In the genomic region with DNA sequence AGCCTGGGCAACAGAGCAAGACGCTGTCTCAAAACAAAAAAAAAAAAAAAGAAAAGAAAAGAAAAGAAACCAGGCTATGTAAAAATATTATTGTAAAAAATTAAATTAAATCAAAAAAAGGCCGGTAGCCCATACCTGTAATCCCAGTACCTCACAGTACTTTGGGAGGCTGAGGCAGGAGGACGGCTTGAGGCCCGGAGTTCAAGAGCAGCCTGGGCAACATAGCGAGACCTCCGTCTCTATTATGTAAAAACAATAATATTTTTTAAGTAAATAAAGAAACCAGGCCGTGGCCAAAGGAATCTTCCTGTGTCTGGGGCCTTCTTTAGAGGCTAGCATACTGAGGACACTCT, we compare ENCODE assay signal across 8 cellular contexts. TPM values are rescaled to one million over a fixed set of nuclear protein-coding genes. Genes with fewer than 3 reads are reported as not detected.
A peak's percentile ranks its signal among the peaks of the same experiment; 100 is the strongest.
DNase-seq lines count a peak whose midpoint lies in the region; ATAC-seq and TF ChIP-seq lines count a peak whose summit lies in the region.

No MANE protein-coding gene starts in this region.

- H3K36me3 Mint-ChIP-seq in activated CD4-positive, alpha-beta T cell treated with anti-CD3 and anti-CD28 coated beads for 36 hours (ENCODE audit: low read depth) = peaks cover 21% of the 10 kb centered on the region

- no peaks in the 10 kb centered on the region for H3K9me3 Mint-ChIP-seq in activated CD4-positive, alpha-beta T cell treated with anti-CD3 and anti-CD28 coated beads for 36 hours (ENCODE audit: low read depth)

- H3K27me3 Mint-ChIP-seq in activated CD4-positive, alpha-beta T cell treated with anti-CD3 and anti-CD28 coated beads for 36 hours = no peaks in the 10 kb centered on the region

- H3K27ac ChIP-seq in adrenal gland (peak overlapping the region; percentile 96 to 99 (median 99)), substantia nigra (ENCODE audit: low read depth, low read length, poor library complexity, severe bottlenecking) (peak overlapping the region; percentile 88)

- H3K27me3 ChIP-seq in adrenal gland (no peaks in the 10 kb centered on the region), kidney epithelial cell (ENCODE audit: control insufficient read depth, insufficient read depth, low read length) (no peaks in the 10 kb centered on the region)

- intact Hi-C loops in activated CD4-positive, alpha-beta T cell treated with anti-CD3 and anti-CD28 coated beads for 36 hours (cut with DNase I, micrococcal nuclease) = loop anchor here in 1 of 2 experiments (1.0 to 10.0 kb wide), 3 partner anchors 11 to 1176 kb away; a partner anchor contains a TSS
- intact Hi-C loops in adrenal gland (cut with DNase I) = no loop called here

- H3K4me3 Mint-ChIP-seq in activated CD4-positive, alpha-beta T cell treated with anti-CD3 and anti-CD28 coated beads for 36 hours = peak overlapping the region; percentile 97

- CTCF ChIA-PET in activated CD4-positive, alpha-beta T cell treated with anti-CD3 and anti-CD28 coated beads for 36 hours (lab: Charles Lee) = interaction anchor here (1.1 to 2.9 kb wide), 2 partner anchors 11 kb away, joined by 5 to 18 read pairs; no protein-coding TSS in a partner anchor

- peak overlapping the region in 2 of 4 donors; percentile 71 to 94 for H3K4me3 ChIP-seq in adrenal gland
- peak overlapping the region; percentile 91 for H3K4me3 ChIP-seq in kidney epithelial cell (ENCODE audit: low read depth, low read length)

- TF ChIP-seq POLR2A in adrenal gland (IDR thresholded peaks at IDR 0.05) = no peak

- no peak for ATAC-seq in activated CD4-positive, alpha-beta T cell treated with anti-CD3 and anti-CD28 coated beads for 36 hours
- ATAC-seq in GM21528 (IDR thresholded peaks at IDR 0.05; ENCODE audit: low FRiP score, unreplicated experiment) (no peak), GM18873 (IDR thresholded peaks at IDR 0.05; ENCODE audit: low FRiP score, unreplicated experiment) (no peak)

- peak overlapping the region; percentile 97 for H3K27ac Mint-ChIP-seq in activated CD4-positive, alpha-beta T cell treated with anti-CD3 and anti-CD28 coated beads for 36 hours

- POLR2A ChIA-PET in activated CD4-positive, alpha-beta T cell treated with anti-CD3 and anti-CD28 coated beads for 36 hours (lab: Charles Lee) = interaction anchor here (0.6 to 1.5 kb wide), 3 partner anchors 11 to 332 kb away, joined by 3 to 6 read pairs (median 4); a partner anchor contains a TSS

- peaks cover 26% of the 10 kb centered on the region for H3K4me1 Mint-ChIP-seq in activated CD4-positive, alpha-beta T cell treated with anti-CD3 and anti-CD28 coated beads for 36 hours

- H3K36me3 ChIP-seq in adrenal gland (replicated peaks in 1 of 2) (peaks cover 0 to 24% of the 10 kb centered on the region in 2 donors), kidney epithelial cell (ENCODE audit: control insufficient read depth, insufficient read depth, low read length) (peaks cover 4% of the 10 kb centered on the region)

- WGBS in adrenal gland, 4 donors = 57 to 63% (median 60%) methylated on average over 7 of the region's 7 CpGs

- H3K4me1 ChIP-seq in adrenal gland (replicated peaks in 1 of 2) = peaks cover 16 to 21% of the 10 kb centered on the region in 2 donors

- no peak for TF ChIP-seq CTCF in adrenal gland (IDR thresholded peaks at IDR 0.05)
- TF ChIP-seq CTCF in kidney epithelial cell (IDR thresholded peaks at IDR 0.05; ENCODE audit: insufficient read depth, low read length, poor library complexity, severe bottlenecking) = no peak

- H3K9me3 ChIP-seq in adrenal gland (replicated peaks in 1 of 3) = no peaks in the 10 kb centered on the region

- no peak for DNase-seq in activated CD4-positive, alpha-beta T cell treated with anti-CD3 and anti-CD28 coated beads for 36 hours
- no peak for DNase-seq in activated CD4-positive, alpha-beta T cell treated with anti-CD3 and anti-CD28 coated beads, Interleukin-2, amount 50 U/mL, for 48 hours
- DNase-seq in adrenal gland = no peak
- DNase-seq in kidney epithelial cell (ENCODE audit: low read depth) = no peak
- DNase-seq in substantia nigra (lab: John Stamatoyannopoulos, UW) = no peak
- DNase-seq in activated effector memory CD4-positive, alpha-beta T cell treated with anti-CD3 and anti-CD28 coated beads, Interleukin-2, amount 50 U/mL, for 16 hours = no peak

RNA-seq across cellular contexts. Expression of a gene that starts 0.8 kb away (rescaled TPM):
- total RNA-seq in activated CD4-positive, alpha-beta T cell treated with anti-CD3 and anti-CD28 coated beads for 36 hours = 100 to 1,000 TPM; 345 to 452 TPM
- total RNA-seq in adrenal gland (100 to 1,000 TPM in 7 of 8 donors, 10 to 100 TPM in 1; 94.8 to 762 (median 415) TPM), kidney epithelial cell (262 and 352 TPM in 2 replicates)
- 100 to 1,000 TPM; 740 to 916 (median 745) TPM for polyA plus RNA-seq in adrenal gland

RNA-seq across cellular contexts. Expression of a gene that starts 13.2 kb away (rescaled TPM):
- total RNA-seq in activated CD4-positive, alpha-beta T cell treated with anti-CD3 and anti-CD28 coated beads for 36 hours = not detected
- 100 to 1,000 TPM in 4 of 8 donors, 10 to 100 TPM in 4; 20.4 to 163 (median 85.5) TPM for total RNA-seq in adrenal gland
- polyA plus RNA-seq in adrenal gland = 100 to 1,000 TPM in 2 of 3 donors, 10 to 100 TPM in 1; 31.3 to 232 (median 187) TPM
- total RNA-seq in kidney epithelial cell = 1.0 and 1.4 TPM in 2 replicates

RNA-seq across cellular contexts. Expression of a gene that starts 23.8 kb away (rescaled TPM):
- total RNA-seq in activated CD4-positive, alpha-beta T cell treated with anti-CD3 and anti-CD28 coated beads for 36 hours = 100 to 1,000 TPM; 111 to 117 TPM
- total RNA-seq in adrenal gland = 100 to 1,000 TPM in 6 of 8 donors, 10 to 100 TPM in 2; 88.8 to 233 (median 124) TPM
- polyA plus RNA-seq in adrenal gland = 100 to 1,000 TPM; 124 to 230 (median 201) TPM
- total RNA-seq in kidney epithelial cell = 337 and 371 TPM in 2 replicates

RNA-seq across cellular contexts. Expression of a gene that starts 24.4 kb away (rescaled TPM):
- total RNA-seq in activated CD4-positive, alpha-beta T cell treated with anti-CD3 and anti-CD28 coated beads for 36 hours = 10 to 100 TPM; 89.6 to 97.3 TPM
- total RNA-seq in adrenal gland (10 to 100 TPM; 38.0 to 88.3 (median 69.2) TPM), kidney epithelial cell (58.5 and 82.6 TPM in 2 replicates)
- polyA plus RNA-seq in adrenal gland = 100 to 1,000 TPM in 1 of 3 donors, 10 to 100 TPM in 2; 58.5 to 127 (median 69.9) TPM

RNA-seq across cellular contexts. Expression of a gene that starts 28.2 kb away (rescaled TPM):
- total RNA-seq in activated CD4-positive, alpha-beta T cell treated with anti-CD3 and anti-CD28 coated beads for 36 hours = not detected
- not detected for total RNA-seq in adrenal gland
- not detected for polyA plus RNA-seq in adrenal gland
- total RNA-seq in kidney epithelial cell = not detected in 2 replicates
